9 cellular contexts compared by ENCODE assay signal in the genomic region with DNA sequence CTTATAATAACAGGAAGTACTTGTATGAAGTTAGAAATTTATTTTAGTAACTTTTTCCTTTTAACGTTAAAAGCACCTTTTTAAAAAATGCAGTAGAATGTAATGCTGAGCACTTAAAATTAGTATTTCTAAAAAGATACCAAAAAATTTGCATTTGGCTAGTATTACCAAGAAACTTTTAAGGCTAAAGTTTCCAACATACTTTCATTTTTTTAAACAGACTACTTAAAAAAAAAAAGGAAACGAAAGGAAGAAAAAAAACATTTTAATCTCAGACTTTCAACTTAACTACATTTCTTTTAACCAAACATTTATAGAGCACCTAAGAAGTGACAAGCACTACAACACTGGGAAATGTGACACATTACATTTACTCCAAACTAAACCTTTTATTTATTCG. TPM values are rescaled to one million over a fixed set of nuclear protein-coding genes. Genes with fewer than 3 reads are reported as not detected.
DNase-seq lines count a peak whose midpoint lies in the region; ATAC-seq and TF ChIP-seq lines count a peak whose summit lies in the region.
"Had no signal": no experiment of that assay in that cellular context is flagged by ENCODE, and none has a peak within 500 bp of the region (broad histone marks: within the 10 kb centered on the region; RNA-seq: fewer than 3 reads in every experiment).

No MANE protein-coding gene starts in this region.

- H3K9me3 ChIP-seq in PC-3 (ENCODE audit: low read length): no peaks in the 10 kb centered on the region
- H3K9me3 ChIP-seq in esophagus muscularis mucosa: no peaks in the 10 kb centered on the region
- no peaks in the 10 kb centered on the region for H3K9me3 ChIP-seq in psoas muscle

- no peaks in the 10 kb centered on the region; the same call in 2 of the 3 replicates for H3K9me3 Mint-ChIP-seq in GM23338

- no peak overlapping the region for H3K27ac Mint-ChIP-seq in GM23338

- peaks cover 35% of the 10 kb centered on the region for H3K36me3 Mint-ChIP-seq in GM23338 (ENCODE audit: low read depth)

- H3K4me2 ChIP-seq in GM23338 (peak overlapping the region; percentile 78), PC-3 (ENCODE audit: low read length) (peak overlapping the region; percentile 91)

- H3K4me3 Mint-ChIP-seq in GM23338: peak overlapping the region; percentile 98; the same call in 2 of the 3 replicates

- POLR2A ChIA-PET in PC-3 (lab: Charles Lee; ENCODE audit: unreplicated experiment): no interaction called here

- peaks cover 8% of the 10 kb centered on the region for H3K27me3 Mint-ChIP-seq in GM23338 (ENCODE audit: insufficient read depth, low read depth, poor library complexity)

- intact Hi-C loops in PC-3 (cut with micrococcal nuclease): no loop called here
- intact Hi-C loops in esophagus muscularis mucosa (cut with DNase I): loop anchor here (5.0 to 10.0 kb wide), 4 partner anchors 73 to 200 kb away; a partner anchor contains a TSS
- intact Hi-C loops in psoas muscle (cut with DNase I): no loop called here

- H4K20me1 ChIP-seq in GM23338 (replicated peaks; ENCODE audit: insufficient read depth): peaks cover 46% of the 10 kb centered on the region
- H4K20me1 ChIP-seq in PC-3 (ENCODE audit: low read length): peaks cover 13% of the 10 kb centered on the region

- peaks cover 21% of the 10 kb centered on the region; the same call in 2 of the 3 replicates for H3K4me1 Mint-ChIP-seq in GM23338

- no peaks in the 10 kb centered on the region for H3K27me3 ChIP-seq in GM23338 (ENCODE audit: insufficient read depth)
- no peaks in the 10 kb centered on the region for H3K27me3 ChIP-seq in PC-3 (ENCODE audit: low read length)
- no peaks in the 10 kb centered on the region for H3K27me3 ChIP-seq in esophagus muscularis mucosa
- no peaks in the 10 kb centered on the region for H3K27me3 ChIP-seq in psoas muscle (ENCODE audit: insufficient read depth in 3 of 3, low read length in 2 of 3)

- no peak overlapping the region for H3K27ac ChIP-seq in GM23338 (ENCODE audit: low read depth)
- no peak overlapping the region for H3K27ac ChIP-seq in PC-3 (ENCODE audit: low read length)
- peak overlapping the region in 1 of 4 donors; percentile 98 for H3K27ac ChIP-seq in esophagus muscularis mucosa (replicated peaks in 1 of 4)
- H3K27ac ChIP-seq in psoas muscle: peak overlapping the region; percentile 31

- no peak for TF ChIP-seq POLR2A in esophagus muscularis mucosa (IDR thresholded peaks at IDR 0.05; ENCODE audit: low read depth)

- H3F3A ChIP-seq in GM23338 (replicated peaks; ENCODE audit: low read depth) (peaks cover 13% of the 10 kb centered on the region; the same call in 1 of the 2 replicates), PC-3 (ENCODE audit: low read length, unreplicated experiment) (no peaks in the 10 kb centered on the region)

- ATAC-seq in GM23338 (no peak), PC-3 (no peak), psoas muscle (no peak), GM21360 (IDR thresholded peaks at IDR 0.05; ENCODE audit: unreplicated experiment) (no peak), GM21423 (IDR thresholded peaks at IDR 0.05; ENCODE audit: unreplicated experiment) (no peak)

- WGBS in esophagus muscularis mucosa: 10% methylated on average over 3 of the region's 3 CpGs
- WGBS in psoas muscle, 3 donors: 30 to 46% (median 36%) methylated on average over 3 of the region's 3 CpGs

- DNase-seq in GM23338 (ENCODE audit: low spot score): no peak
- DNase-seq in PC-3: no peak
- no peak for DNase-seq in esophagus muscularis mucosa (ENCODE audit: extremely low spot score)
- no peak for DNase-seq in psoas muscle
- DNase-seq in HUDEP-2 (lab: John Stamatoyannopoulos, UW; ENCODE audit: unreplicated experiment in 76 of 76): no peak
- no peak for DNase-seq in EL
- DNase-seq: SHP77 treated with DMSO at 0.1 percent for 48 hours had no signal

- BruUV-seq in PC-3 (replicated peaks; lab: Mats Ljungman, UMichigan): no TSS peak

- H2AFZ ChIP-seq in GM23338 (no peak overlapping the region), PC-3 (ENCODE audit: low read length) (no peak overlapping the region)

- H3K36me3 ChIP-seq in GM23338 (ENCODE audit: insufficient read depth) (no peaks in the 10 kb centered on the region), PC-3 (ENCODE audit: low read depth, low read length) (0 out of 2 replicates have a peak, but pooled peaks cover 3% of the 10 kb centered on the region), esophagus muscularis mucosa (peaks cover 0 to under 1% (median 0%) of the 10 kb centered on the region in 4 donors), psoas muscle (ENCODE audit: insufficient read depth in 1 of 2, low read depth in 1 of 2) (no peaks in the 10 kb centered on the region)

- H3K9me2 ChIP-seq in GM23338 (ENCODE audit: insufficient read depth) (no peaks in the 10 kb centered on the region), PC-3 (replicated peaks; ENCODE audit: low read length) (no peaks in the 10 kb centered on the region)

- CTCF ChIA-PET in PC-3 (lab: Charles Lee): no interaction called here

- H3K4me1 ChIP-seq in GM23338 (ENCODE audit: insufficient read depth) (peaks cover 20% of the 10 kb centered on the region), PC-3 (ENCODE audit: insufficient read depth, low read length) (peaks cover 16% of the 10 kb centered on the region; the same call in 1 of the 2 replicates), esophagus muscularis mucosa (peaks cover 46 to 74% (median 72%) of the 10 kb centered on the region in 4 donors), psoas muscle (peaks cover 30% of the 10 kb centered on the region)

- H3K9ac ChIP-seq in PC-3 (ENCODE audit: low read length): peak overlapping the region; percentile 86; the same call in 1 of the 2 replicates

- H3K4me3 ChIP-seq in GM23338 (peak overlapping the region; percentile 80), PC-3 (ENCODE audit: low read length) (peak overlapping the region; percentile 97), esophagus muscularis mucosa (peak overlapping the region in 3 of 4 donors; percentile 13 to 100 (median 92)), psoas muscle (peak overlapping the region; percentile 90)

- no peak for TF ChIP-seq EP300 in esophagus muscularis mucosa (IDR thresholded peaks at IDR 0.05)

- TF ChIP-seq CTCF in GM23338 (conservative IDR thresholded peaks at IDR 0.05; ENCODE audit: low read depth in 2 of 2) (no peak), PC-3 (conservative IDR thresholded peaks at IDR 0.05; ENCODE audit: low read depth, low read length) (no peak), esophagus muscularis mucosa (IDR thresholded peaks at IDR 0.05) (no peak), psoas muscle (IDR thresholded peaks at IDR 0.05) (no peak)

- H3K79me2 ChIP-seq in GM23338 (replicated peaks; ENCODE audit: insufficient read depth) (peaks cover 88% of the 10 kb centered on the region), PC-3 (ENCODE audit: low read length) (peaks cover 87% of the 10 kb centered on the region)

TF ChIP-seq in GM23338, 12 proteins besides CTCF, POLR2A, EP300 and RAD21 (continues in another document):
- TF ChIP-seq ZNF331 (CRISPR knock-in tag; IDR thresholded peaks at IDR 0.05; ENCODE audit: low read depth): no peak
- no peak for TF ChIP-seq CREB1 (CRISPR knock-in tag; IDR thresholded peaks at IDR 0.05; ENCODE audit: low read depth)
- TF ChIP-seq STAT1 (IDR thresholded peaks at IDR 0.05; ENCODE audit: unreplicated experiment): no peak
- TF ChIP-seq, protein P1, sequence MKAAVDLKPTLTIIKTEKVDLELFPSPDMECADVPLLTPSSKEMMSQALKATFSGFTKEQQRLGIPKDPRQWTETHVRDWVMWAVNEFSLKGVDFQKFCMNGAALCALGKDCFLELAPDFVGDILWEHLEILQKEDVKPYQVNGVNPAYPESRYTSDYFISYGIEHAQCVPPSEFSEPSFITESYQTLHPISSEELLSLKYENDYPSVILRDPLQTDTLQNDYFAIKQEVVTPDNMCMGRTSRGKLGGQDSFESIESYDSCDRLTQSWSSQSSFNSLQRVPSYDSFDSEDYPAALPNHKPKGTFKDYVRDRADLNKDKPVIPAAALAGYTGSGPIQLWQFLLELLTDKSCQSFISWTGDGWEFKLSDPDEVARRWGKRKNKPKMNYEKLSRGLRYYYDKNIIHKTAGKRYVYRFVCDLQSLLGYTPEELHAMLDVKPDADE (IDR thresholded peaks at IDR 0.05): no peak
- TF ChIP-seq ZNF114 (CRISPR knock-in tag; IDR thresholded peaks at IDR 0.05): no peak
- TF ChIP-seq POLR2AphosphoS5 (IDR thresholded peaks at IDR 0.05; ENCODE audit: low read depth): no peak
- TF ChIP-seq EZH2 (IDR thresholded peaks at IDR 0.05; ENCODE audit: low read depth, unreplicated experiment): no peak

RNA-seq across cellular contexts. Expression of a gene that starts 2.8 kb away (rescaled TPM):
- total RNA-seq in GM23338 (2014; rRNA removed; shearing (Covaris generic)): 25.1 and 26.2 TPM in 2 replicates
- 45.0 and 59.8 TPM in 2 replicates for polyA plus RNA-seq in GM23338 (2016; fragmentation: Nextera tagmentation; extraction: Ambion mirVana)
- total RNA-seq in PC-3 (2014; rRNA removed): 14.0 and 16.8 TPM in 2 replicates
- 10 to 100 TPM; 23.0 to 38.2 (median 29.2) TPM for total RNA-seq in esophagus muscularis mucosa
- total RNA-seq in psoas muscle: 10 to 100 TPM; 12.8 to 16.0 (median 14.6) TPM
- polyA plus RNA-seq in psoas muscle: 10 to 100 TPM in 1 of 3 donors, 1 to 10 TPM in 2; 2.9 to 13.7 (median 8.8) TPM

RNA-seq across cellular contexts. Expression of a gene that starts 3.2 kb away (rescaled TPM):
- 33.9 and 37.1 TPM in 2 replicates for total RNA-seq in GM23338 (2014; rRNA removed; shearing (Covaris generic))
- polyA plus RNA-seq in GM23338 (2016; fragmentation: Nextera tagmentation; extraction: Ambion mirVana) (48.0 and 56.8 TPM in 2 replicates), psoas muscle (10 to 100 TPM; 17.9 to 49.5 (median 34.0) TPM)
- total RNA-seq in PC-3 (2014; rRNA removed) (9.3 and 17.4 TPM in 2 replicates), esophagus muscularis mucosa (10 to 100 TPM; 25.7 to 30.5 (median 28.7) TPM), psoas muscle (10 to 100 TPM; 21.1 to 39.5 (median 28.9) TPM)

RNA-seq across cellular contexts. Expression of a gene that starts 42.1 kb away (rescaled TPM):
- total RNA-seq in GM23338 (2014; rRNA removed; shearing (Covaris generic)): 42.7 and 45.6 TPM in 2 replicates
- polyA plus RNA-seq in GM23338 (2016; fragmentation: Nextera tagmentation; extraction: Ambion mirVana) (64.8 and 72.4 TPM in 2 replicates), psoas muscle (10 to 100 TPM; 32.7 to 41.5 (median 34.8) TPM)
- total RNA-seq in PC-3 (2014; rRNA removed) (31.8 and 41.0 TPM in 2 replicates), esophagus muscularis mucosa (10 to 100 TPM; 10.6 to 21.6 (median 15.3) TPM), psoas muscle (10 to 100 TPM; 20.6 to 26.8 (median 24.1) TPM)
